19 cellular contexts compared by ENCODE assay signal in genomic region chr11:10378362-10378761, GRCh38.
DNase-seq lines count a peak whose midpoint lies in the region; TF ChIP-seq lines count a peak whose summit lies in the region.
"Had no signal": no experiment of that assay in that cellular context is flagged by ENCODE, and none has a peak within 500 bp of the region (broad histone marks: within the 10 kb centered on the region; RNA-seq: fewer than 3 reads in every experiment).

No MANE protein-coding gene starts in this region.

- H2BK5ac ChIP-seq in mesenchymal stem cell (ENCODE audit: low read depth, low read length, poor library complexity, severe bottlenecking), result no peak overlapping the region

- H3K27ac ChIP-seq in GM23248, result peak overlapping the region; percentile 88
- peak overlapping the region; percentile 25 to 65 (median 30) for H3K27ac ChIP-seq in esophagus muscularis mucosa (replicated peaks in 1 of 4)
- H3K27ac ChIP-seq in mesenchymal stem cell (ENCODE audit: low read length, poor library complexity, severe bottlenecking), result no peak overlapping the region
- peak overlapping the region; percentile 59 for H3K27ac ChIP-seq in suprapubic skin
- H3K27ac ChIP-seq: BLaER1 had no signal

- H3K4me1 ChIP-seq in GM23248 (ENCODE audit: insufficient read depth) (peaks cover 82% of the 10 kb centered on the region), esophagus muscularis mucosa (peaks cover 12 to 74% (median 55%) of the 10 kb centered on the region in 4 donors), mesenchymal stem cell (ENCODE audit: control insufficient read depth, insufficient read depth, low read depth, low read length) (no peaks in the 10 kb centered on the region), suprapubic skin (peaks cover 31% of the 10 kb centered on the region)

- TF ChIP-seq CTCF in esophagus muscularis mucosa (IDR thresholded peaks at IDR 0.05), result no peak
- TF ChIP-seq CTCF in suprapubic skin (IDR thresholded peaks at IDR 0.05), result no peak
- no peak for TF ChIP-seq CTCF in lower leg skin (IDR thresholded peaks at IDR 0.05)

- H3F3A ChIP-seq in GM23248 (ENCODE audit: insufficient read depth), result peaks cover 71% of the 10 kb centered on the region

- H3K27me3 ChIP-seq in GM23248 (replicated peaks; ENCODE audit: insufficient read depth) (no peaks in the 10 kb centered on the region), esophagus muscularis mucosa (no peaks in the 10 kb centered on the region), mesenchymal stem cell (ENCODE audit: control insufficient read depth in 1 of 2, insufficient read depth in 1 of 2, low read length in 2 of 2) (no peaks in the 10 kb centered on the region), suprapubic skin (no peaks in the 10 kb centered on the region)
- H3K27me3 ChIP-seq: BLaER1, MG63 had no signal

- H3K4me3 ChIP-seq in GM23248, result no peak overlapping the region
- H3K4me3 ChIP-seq in esophagus muscularis mucosa, result no peak overlapping the region
- H3K4me3 ChIP-seq in mesenchymal stem cell (ENCODE audit: insufficient read depth in 1 of 2, low read depth in 1 of 2, low read length in 2 of 2), result no peak overlapping the region
- H3K4me3 ChIP-seq in suprapubic skin, result no peak overlapping the region
- no peak overlapping the region for H3K4me3 ChIP-seq in lower leg skin (ENCODE audit: low read depth, poor library complexity, severe bottlenecking)
- H3K4me3 ChIP-seq: BLaER1, MG63 had no signal

- WGBS in GM23248 (ENCODE audit: low coverage in 1 of 2, low lambda C conversion rate in 2 of 2, missing lambda C conversion rate in 2 of 2), 2 experiments, result 85 to 88% methylated on average over 4 of the region's 4 CpGs
- WGBS in esophagus muscularis mucosa, result 94% methylated on average over 4 of the region's 4 CpGs
- 98% methylated on average over 3 of the region's 4 CpGs for WGBS in mesenchymal stem cell
- WGBS in suprapubic skin, result 90% methylated on average over 4 of the region's 4 CpGs
- 85 to 89% methylated on average over 4 of the region's 4 CpGs for WGBS in lower leg skin, 2 donors

- H2BK12ac ChIP-seq in mesenchymal stem cell (ENCODE audit: low read length in 2 of 2), result no peak overlapping the region

- intact Hi-C loops in esophagus muscularis mucosa (cut with DNase I) (loop anchor here (10.0 kb wide), 1 partner anchor 536 kb away; no protein-coding TSS in a partner anchor), lower leg skin (cut with DNase I; ENCODE audit: low total_unique reads) (no loop called here)

- TF ChIP-seq EP300 in esophagus muscularis mucosa (IDR thresholded peaks at IDR 0.05) (no peak), suprapubic skin (IDR thresholded peaks at IDR 0.05) (no peak)

- TF ChIP-seq POLR2A in esophagus muscularis mucosa (IDR thresholded peaks at IDR 0.05; ENCODE audit: low read depth) (no peak), suprapubic skin (IDR thresholded peaks at IDR 0.05) (no peak), lower leg skin (IDR thresholded peaks at IDR 0.05) (no peak)

- H4K91ac ChIP-seq in mesenchymal stem cell (ENCODE audit: low read length), result no peak overlapping the region

- no peak overlapping the region for H3K23ac ChIP-seq in mesenchymal stem cell (ENCODE audit: low read length in 2 of 2)

- no peak overlapping the region for H2BK15ac ChIP-seq in mesenchymal stem cell (ENCODE audit: low read depth, poor library complexity, severe bottlenecking)

- H2AFZ ChIP-seq in GM23248 (no peak overlapping the region), mesenchymal stem cell (ENCODE audit: low read depth, low read length) (no peak overlapping the region)

- H3K9me3 ChIP-seq in GM23248 (ENCODE audit: low read depth), result no peaks in the 10 kb centered on the region
- no peaks in the 10 kb centered on the region for H3K9me3 ChIP-seq in esophagus muscularis mucosa
- no peaks in the 10 kb centered on the region for H3K9me3 ChIP-seq in mesenchymal stem cell (ENCODE audit: control insufficient read depth, low read length)
- no peaks in the 10 kb centered on the region for H3K9me3 ChIP-seq in suprapubic skin
- H3K9me3 ChIP-seq: BLaER1, MG63 had no signal

- no peaks in the 10 kb centered on the region for H4K20me1 ChIP-seq in GM23248 (ENCODE audit: insufficient read depth)
- H4K20me1 ChIP-seq: BLaER1 had no signal

- no peak overlapping the region for H4K8ac ChIP-seq in mesenchymal stem cell (ENCODE audit: low read length)

- in situ Hi-C loops in GM23248 (cut with MboI), result no loop called here

- H3K9me2 ChIP-seq in GM23248 (ENCODE audit: insufficient read depth), result no peaks in the 10 kb centered on the region

- no peak overlapping the region for H3K14ac ChIP-seq in mesenchymal stem cell (ENCODE audit: low read length in 2 of 2)

- H3K18ac ChIP-seq in mesenchymal stem cell (ENCODE audit: low read depth in 1 of 2, low read length in 2 of 2), result no peak overlapping the region

- H3K9ac ChIP-seq in GM23248 (no peak overlapping the region), mesenchymal stem cell (ENCODE audit: low read length) (peak overlapping the region; percentile 13)
- H3K9ac ChIP-seq: BLaER1 had no signal

- H3K4me2 ChIP-seq in GM23248 (ENCODE audit: unreplicated experiment), result peak overlapping the region; percentile 43
- H3K4me2 ChIP-seq in mesenchymal stem cell (ENCODE audit: low read length, poor library complexity, severe bottlenecking), result no peak overlapping the region
- H3K4me2 ChIP-seq: BLaER1 had no signal

- no peak overlapping the region for H3K4ac ChIP-seq in mesenchymal stem cell (ENCODE audit: low read depth in 1 of 2, low read length in 2 of 2)

- DNase-seq in GM23248 (no peak), esophagus muscularis mucosa (ENCODE audit: extremely low spot score) (peak; percentile 64), mesenchymal stem cell (no peak), suprapubic skin (ENCODE audit: low spot score in 2 of 2) (no peak), lower leg skin (ENCODE audit: low spot score in 2 of 2) (no peak), nucleus accumbens (lab: John Stamatoyannopoulos, UW) (no peak)
- DNase-seq in stimulated activated CD4-positive, alpha-beta T cell treated with anti-CD3 and anti-CD28 coated beads, Interleukin-2, amount 100 ng/mL, for 24 hours, result no peak
- no peak for DNase-seq in activated naive CD4-positive, alpha-beta T cell treated with anti-CD3 and anti-CD28 coated beads, Interleukin-2, amount 50 U/mL, for 16 hours
- DNase-seq: 8988T; CD4-positive, alpha-beta T cell; KG1; MG63; NCI-H1105 treated with DMSO at 0.1 percent for 48 hours; NCI-H146; NCI-H2029; NCI-H446; NCI-H526; Right ventricle myocardium superior had no signal

- no peaks in the 10 kb centered on the region for H3K79me2 ChIP-seq in GM23248 (ENCODE audit: insufficient read depth)

- H3K79me1 ChIP-seq in mesenchymal stem cell (replicated peaks; ENCODE audit: low read length, poor library complexity, severe bottlenecking), result no peaks in the 10 kb centered on the region

- H3K36me3 ChIP-seq in GM23248 (ENCODE audit: low read depth) (no peaks in the 10 kb centered on the region), esophagus muscularis mucosa (no peaks in the 10 kb centered on the region), mesenchymal stem cell (ENCODE audit: control insufficient read depth in 1 of 2, insufficient read depth in 2 of 2, low read depth in 1 of 2, low read length in 2 of 2) (no peaks in the 10 kb centered on the region), suprapubic skin (no peaks in the 10 kb centered on the region)
- H3K36me3 ChIP-seq: BLaER1, MG63 had no signal

- H2BK120ac ChIP-seq in mesenchymal stem cell (ENCODE audit: low read depth, low read length), result no peak overlapping the region

- no peak overlapping the region for H2AK5ac ChIP-seq in mesenchymal stem cell (ENCODE audit: low read length, severe bottlenecking)
